Comparison of ENCODE assay signal across 14 cellular contexts in the genomic region with DNA sequence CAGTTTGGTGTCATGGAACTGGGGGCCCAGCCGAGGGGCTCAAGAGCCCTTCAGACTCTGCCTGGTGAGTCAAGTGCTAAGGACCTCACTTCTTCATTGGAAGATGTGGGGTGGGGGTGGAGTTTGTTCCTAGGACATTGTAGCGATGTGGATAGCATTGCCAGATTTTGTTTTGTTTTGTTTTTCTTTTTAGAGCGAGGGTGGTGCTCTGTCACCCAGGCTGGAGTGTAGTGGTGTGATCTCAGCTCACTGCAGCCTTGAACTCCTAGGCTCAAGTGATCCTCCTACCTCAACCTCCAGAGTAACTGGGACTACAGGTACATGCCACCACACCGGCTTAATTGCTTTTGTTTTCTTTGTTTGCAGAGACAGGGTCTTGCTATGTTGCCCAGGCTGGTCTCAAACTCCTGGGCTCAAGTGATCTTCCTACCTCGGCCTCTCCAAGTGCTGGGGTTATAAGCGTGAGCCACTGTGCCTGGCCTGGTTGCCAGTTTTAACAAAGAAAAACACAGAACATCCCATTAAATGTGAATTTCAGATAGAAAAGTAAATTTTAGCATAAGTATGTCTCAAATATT. TPM values are rescaled to one million over a fixed set of nuclear protein-coding genes. Genes with fewer than 3 reads are reported as not detected.
DNase-seq lines count a peak whose midpoint lies in the region; ATAC-seq and TF ChIP-seq lines count a peak whose summit lies in the region.
"Had no signal": no experiment of that assay in that cellular context is flagged by ENCODE, and none has a peak within 500 bp of the region (broad histone marks: within the 10 kb centered on the region; RNA-seq: fewer than 3 reads in every experiment).

No MANE protein-coding gene starts in this region.

- H3K27me3 ChIP-seq in H7 (ENCODE audit: control insufficient read depth, insufficient read depth, low read length): no peaks in the 10 kb centered on the region; the same call in 1 of the 2 replicates

- H3K4me1 Mint-ChIP-seq in WTC11: peaks cover 40% of the 10 kb centered on the region

- ATAC-seq in WTC11 (no peak), GM18517 (IDR thresholded peaks at IDR 0.05; ENCODE audit: unreplicated experiment) (no peak)
- ATAC-seq: SK-N-SH treated with all-trans-retinoic acid at 6 μM for 48 hours had no signal

- TF ChIP-seq CTCF in WTC11 (IDR thresholded peaks at IDR 0.05) (no peak), foreskin fibroblast (IDR thresholded peaks at IDR 0.05; ENCODE audit: low read depth, low read length) (no peak)

- H3K4me3 ChIP-seq in foreskin fibroblast (ENCODE audit: low read depth in 1 of 2, low read length in 2 of 2) (peak overlapping the region; percentile 26 to 66), skin epidermis (no peak overlapping the region), H7 (ENCODE audit: insufficient read depth, low read depth, low read length) (no peak overlapping the region)
- H3K4me3 ChIP-seq: PC-9 had no signal

- H3K27me3 Mint-ChIP-seq in WTC11 (ENCODE audit: low read depth): peaks cover 12% of the 10 kb centered on the region

- no peak overlapping the region for H3K27ac Mint-ChIP-seq in WTC11
- H3K27ac Mint-ChIP-seq: CD4-positive, alpha-beta memory T cell had no signal

- peak overlapping the region in 12 of 21 experiments; percentile 2 to 90 (median 77) for H3K27ac ChIP-seq in skin epidermis
- H3K27ac ChIP-seq: PC-9 had no signal

- CTCF ChIA-PET in WTC11 (lab: Charles Lee): interaction anchor here (1.0 to 11.9 kb wide), 8 partner anchors 9 to 178 kb away, joined by 3 to 514 read pairs (median 4); a partner anchor contains a TSS

- peak; percentile 71 for DNase-seq in EH (ENCODE audit: low read depth)
- peak; percentile 2 for DNase-seq in WTC11 (ENCODE audit: low spot score)
- DNase-seq in foreskin fibroblast: peak in 1 of 2 donors; percentile 60
- DNase-seq in H7: no peak
- no peak for DNase-seq in effector CD4-positive, alpha-beta T cell
- DNase-seq: CD4-positive, alpha-beta memory T cell; cortex of kidney; NCI-H1694; NCI-H524 treated with DMSO at 0.1 percent for 48 hours; occipital lobe had no signal

- no peaks in the 10 kb centered on the region for H3K36me3 ChIP-seq in H7 (replicated peaks; ENCODE audit: control insufficient read depth, insufficient read depth, low read length)

- POLR2A ChIA-PET in WTC11 (lab: Charles Lee): no interaction called here

- no peaks in the 10 kb centered on the region for H3K36me3 Mint-ChIP-seq in WTC11
- H3K36me3 Mint-ChIP-seq: CD4-positive, alpha-beta memory T cell had no signal

- no peak overlapping the region for H3K4me3 Mint-ChIP-seq in WTC11
- H3K4me3 Mint-ChIP-seq: CD4-positive, alpha-beta memory T cell had no signal

- H3K9me3 Mint-ChIP-seq in WTC11: no peaks in the 10 kb centered on the region

TF ChIP-seq in WTC11, 78 proteins besides CTCF, POLR2A, EP300 and RAD21:
- TF ChIP-seq ATF1 (CRISPR knock-in tag; IDR thresholded peaks at IDR 0.05) (no peak), ZNF121 (CRISPR knock-in tag; IDR thresholded peaks at IDR 0.05) (peak; percentile 79), RELA (CRISPR knock-in tag; IDR thresholded peaks at IDR 0.05; ENCODE audit: borderline replicate concordance) (no peak)

RNA-seq across cellular contexts. Expression of a gene that starts 3.0 kb away (rescaled TPM):
- total RNA-seq in WTC11 (2021): 9.8 to 10.4 TPM (median 10.3 TPM) in 3 replicates
- total RNA-seq in H7 (2014; rRNA removed; shearing (Covaris generic)): 7.3 and 7.5 TPM in 2 replicates
- total RNA-seq: CD4-positive, alpha-beta memory T cell; occipital lobe had no signal

Comparison
In these comparisons a context has a peak if more than half of its experiments do, and no peak if none do; other contexts are left out.
1. DNase-seq: peak in EH (single experiment) and WTC11 (single experiment); none in H7 (single experiment) and effector CD4-positive, alpha-beta T cell (single experiment).
2. H3K4me3 ChIP-seq: peak in foreskin fibroblast (2 of 2); none in skin epidermis (0 of 7) and H7 (single experiment).